ENCODE assay signal across 21 cellular contexts in the genomic region with DNA sequence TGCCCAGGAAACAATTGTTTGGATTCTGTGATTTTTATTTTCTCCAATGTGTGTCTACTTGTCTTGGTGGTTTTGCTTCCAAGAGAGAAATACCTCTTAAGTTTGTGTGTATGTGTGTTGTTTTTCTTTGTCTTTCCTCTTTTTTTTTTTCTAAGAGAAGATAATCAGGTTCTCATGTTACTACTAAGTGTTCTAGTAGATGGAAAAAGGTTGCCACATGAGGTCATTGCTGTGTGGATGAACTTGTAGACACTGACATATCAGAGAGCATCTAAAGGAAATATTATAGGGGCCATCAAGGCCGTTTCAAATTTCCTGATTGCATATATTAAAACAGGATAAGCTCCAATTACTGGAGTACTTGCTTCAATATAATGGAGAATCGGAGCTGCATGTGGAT.
DNase-seq lines count a peak whose midpoint lies in the region; FAIRE-seq and TF ChIP-seq lines count a peak whose summit lies in the region.
"Had no signal": no experiment of that assay in that cellular context is flagged by ENCODE, and none has a peak within 500 bp of the region (broad histone marks: within the 10 kb centered on the region; RNA-seq: fewer than 3 reads in every experiment).

No MANE protein-coding gene starts in this region.

- FAIRE-seq in small intestine (lab: Jason Lieb, UNC), result no peak
- FAIRE-seq: GM12892 had no signal

- intact Hi-C loops in A673 (cut with micrococcal nuclease; ENCODE audit: unreplicated experiment), result no loop called here

- POLR2A ChIA-PET in A673 (lab: Charles Lee; ENCODE audit: low non-redundant PET), result interaction anchor here (0.5 kb wide), 1 partner anchor 211 kb away, joined by 4 read pairs; no protein-coding TSS in a partner anchor
- POLR2A ChIA-PET in HEK293 (lab: Yijun Ruan, JAX), result no interaction called here
- POLR2A ChIA-PET in CD8-positive, alpha-beta memory T cell (lab: Charles Lee), result no interaction called here

- peaks cover 4 to 11% (median 7%) of the 10 kb centered on the region in 5 donors for H3K9me3 Mint-ChIP-seq in CD8-positive, alpha-beta memory T cell

- no peaks in the 10 kb centered on the region for H3K27me3 ChIP-seq in A673 (replicated peaks; ENCODE audit: insufficient read depth, low read depth, low read length, poor library complexity)
- no peaks in the 10 kb centered on the region for H3K27me3 ChIP-seq in small intestine (ENCODE audit: control insufficient read depth in 2 of 2, insufficient read depth in 2 of 2, low read length in 2 of 2)
- no peaks in the 10 kb centered on the region for H3K27me3 ChIP-seq in CD8-positive, alpha-beta memory T cell (ENCODE audit: insufficient read depth, low read length, poor library complexity, severe bottlenecking)
- H3K27me3 ChIP-seq: BE2C, SJSA1 had no signal

- DNase-seq in A673 (ENCODE audit: low spot score) (peak; percentile 75), NCI-H524 (lab: John Stamatoyannopoulos, UW) (peak; percentile 8 to 77), left kidney (ENCODE audit: low read depth, low spot score) (peak; percentile 70), small intestine (no peak), NCI-H1694 treated with DMSO at 0.1 percent for 48 hours (lab: John Stamatoyannopoulos, UW) (no peak)
- no peak for DNase-seq in CD8-positive, alpha-beta memory T cell
- DNase-seq: BE2C; Calu3; DND-41; GOT3; NCI-H1092; NCI-H1436; NCI-H187 treated with DMSO at 0.1 percent for 48 hours; NK-92 treated with Interleukin-12 subunit alpha and Interleukin-12 subunit beta, amount 100 ng/mL, for 24 hours; PC-9; T-cell had no signal

- H3K4me3 ChIP-seq in A673 (ENCODE audit: low read depth, low read length, poor library complexity, severe bottlenecking), result no peak overlapping the region
- no peak overlapping the region for H3K4me3 ChIP-seq in HEK293 (ENCODE audit: low read depth, low read length)
- no peak overlapping the region for H3K4me3 ChIP-seq in small intestine (ENCODE audit: low read depth in 1 of 2, low read length in 2 of 2)
- H3K4me3 ChIP-seq in CD8-positive, alpha-beta memory T cell (ENCODE audit: low read length), result no peak overlapping the region
- H3K4me3 ChIP-seq: HAP-1, PC-9, SJSA1 had no signal

- H3K4me1 Mint-ChIP-seq in CD8-positive, alpha-beta memory T cell, result no peaks in the 10 kb centered on the region
- H3K4me1 Mint-ChIP-seq: CD14-positive monocyte, T-cell had no signal

- no peaks in the 10 kb centered on the region for H3K36me3 Mint-ChIP-seq in CD8-positive, alpha-beta memory T cell
- H3K36me3 Mint-ChIP-seq: CD14-positive monocyte, T-cell had no signal

- H3K27ac ChIP-seq in A673 (ENCODE audit: low read depth, low read length, poor library complexity, severe bottlenecking) (peak overlapping the region; percentile 84), HEK293 (ENCODE audit: extremely low read depth, low read depth, low read length) (no peak overlapping the region; the same call in 1 of the 2 replicates), small intestine (ENCODE audit: low read depth in 1 of 2, low read length in 1 of 2) (no peak overlapping the region)
- no peak overlapping the region for H3K27ac ChIP-seq in CD8-positive, alpha-beta memory T cell (ENCODE audit: low read depth, low read length)
- H3K27ac ChIP-seq: PC-9, SJSA1 had no signal

- no peak for TF ChIP-seq CTCF in A673 (conservative IDR thresholded peaks at IDR 0.05; ENCODE audit: low read depth, low read length)
- no peak for TF ChIP-seq CTCF in HEK293 (tag by site-specific recombination; IDR thresholded peaks at IDR 0.05)

- H3K36me3 ChIP-seq in A673 (ENCODE audit: insufficient read depth, low read length, poor library complexity, severe bottlenecking) (no peaks in the 10 kb centered on the region), HEK293 (ENCODE audit: control insufficient read depth in 2 of 2, insufficient read depth in 1 of 2, low read length in 2 of 2) (no peaks in the 10 kb centered on the region), small intestine (ENCODE audit: control insufficient read depth in 2 of 2, insufficient read depth in 2 of 2, low read length in 2 of 2) (no peaks in the 10 kb centered on the region)
- H3K36me3 ChIP-seq in CD8-positive, alpha-beta memory T cell (ENCODE audit: insufficient read depth, low read length), result no peaks in the 10 kb centered on the region
- H3K36me3 ChIP-seq: BE2C, HAP-1, SJSA1 had no signal

- no peak overlapping the region for H3K27ac Mint-ChIP-seq in CD8-positive, alpha-beta memory T cell
- H3K27ac Mint-ChIP-seq: T-cell had no signal

- no TSS peak for BruUV-seq in A673 (replicated peaks; lab: Mats Ljungman, UMichigan)

- H3K4me1 ChIP-seq in A673 (ENCODE audit: insufficient read depth, low read length, poor library complexity, severe bottlenecking) (peaks cover 80% of the 10 kb centered on the region), HEK293 (ENCODE audit: control insufficient read depth, insufficient read depth, low read length) (peaks cover 19% of the 10 kb centered on the region), small intestine (ENCODE audit: control insufficient read depth in 2 of 2, insufficient read depth in 1 of 2, low read depth in 1 of 2, low read length in 1 of 2) (no peaks in the 10 kb centered on the region)
- no peaks in the 10 kb centered on the region for H3K4me1 ChIP-seq in CD8-positive, alpha-beta memory T cell (ENCODE audit: insufficient read depth, low read length)
- H3K4me1 ChIP-seq: BE2C, HAP-1, SJSA1 had no signal

- no peak overlapping the region for H3K4me3 Mint-ChIP-seq in CD8-positive, alpha-beta memory T cell
- H3K4me3 Mint-ChIP-seq: CD14-positive monocyte, T-cell had no signal

- CTCF ChIA-PET in A673 (lab: Charles Lee) (no interaction called here), HEK293 (lab: Yijun Ruan, JAX) (interaction anchor here (0.6 to 0.9 kb wide), 4 partner anchors 25 to 750 kb away, joined by 3 to 4 read pairs (median 4); no protein-coding TSS in a partner anchor)
- CTCF ChIA-PET in CD8-positive, alpha-beta memory T cell (lab: Charles Lee), result no interaction called here

- H3K27me3 Mint-ChIP-seq in CD8-positive, alpha-beta memory T cell, result peaks cover 0 to 4% of the 10 kb centered on the region in 2 donors

- 44 to 55% (median 46%) methylated on average over 2 of the region's 2 CpGs for WGBS in small intestine, 3 donors

- H3K9me3 ChIP-seq in A673 (ENCODE audit: low read depth, low read length, poor library complexity, severe bottlenecking) (peaks cover 11% of the 10 kb centered on the region), HEK293 (ENCODE audit: control insufficient read depth, insufficient read depth, low read depth, low read length) (no peaks in the 10 kb centered on the region), small intestine (ENCODE audit: control insufficient read depth, low read depth) (no peaks in the 10 kb centered on the region)
- no peaks in the 10 kb centered on the region for H3K9me3 ChIP-seq in CD8-positive, alpha-beta memory T cell (ENCODE audit: low read length)
- H3K9me3 ChIP-seq: BE2C, HAP-1, SJSA1 had no signal

TF ChIP-seq in HEK293, 187 proteins besides CTCF, POLR2A, EP300 and RAD21 (continues in another document):
- TF ChIP-seq KLF8 (tag by site-specific recombination; IDR thresholded peaks at IDR 0.05) (0 out of 2 replicates have a peak, but pooled peaks have one; percentile 26), ZNF768 (tag by site-specific recombination; IDR thresholded peaks at IDR 0.05) (no peak), ZNF404 (tag by site-specific recombination; IDR thresholded peaks at IDR 0.05) (no peak), TRIM28 (IDR thresholded peaks at IDR 0.05; ENCODE audit: borderline replicate concordance, low read length) (0 out of 2 replicates have a peak, but pooled peaks have one; percentile 43), ZNF777 (tag by site-specific recombination; IDR thresholded peaks at IDR 0.05; ENCODE audit: borderline replicate concordance) (no peak), TCF7L2 (IDR thresholded peaks at IDR 0.05; ENCODE audit: borderline replicate concordance, low read depth, low read length) (0 out of 2 replicates have a peak, but pooled peaks have one; percentile 57)
- TF ChIP-seq, protein P1, sequence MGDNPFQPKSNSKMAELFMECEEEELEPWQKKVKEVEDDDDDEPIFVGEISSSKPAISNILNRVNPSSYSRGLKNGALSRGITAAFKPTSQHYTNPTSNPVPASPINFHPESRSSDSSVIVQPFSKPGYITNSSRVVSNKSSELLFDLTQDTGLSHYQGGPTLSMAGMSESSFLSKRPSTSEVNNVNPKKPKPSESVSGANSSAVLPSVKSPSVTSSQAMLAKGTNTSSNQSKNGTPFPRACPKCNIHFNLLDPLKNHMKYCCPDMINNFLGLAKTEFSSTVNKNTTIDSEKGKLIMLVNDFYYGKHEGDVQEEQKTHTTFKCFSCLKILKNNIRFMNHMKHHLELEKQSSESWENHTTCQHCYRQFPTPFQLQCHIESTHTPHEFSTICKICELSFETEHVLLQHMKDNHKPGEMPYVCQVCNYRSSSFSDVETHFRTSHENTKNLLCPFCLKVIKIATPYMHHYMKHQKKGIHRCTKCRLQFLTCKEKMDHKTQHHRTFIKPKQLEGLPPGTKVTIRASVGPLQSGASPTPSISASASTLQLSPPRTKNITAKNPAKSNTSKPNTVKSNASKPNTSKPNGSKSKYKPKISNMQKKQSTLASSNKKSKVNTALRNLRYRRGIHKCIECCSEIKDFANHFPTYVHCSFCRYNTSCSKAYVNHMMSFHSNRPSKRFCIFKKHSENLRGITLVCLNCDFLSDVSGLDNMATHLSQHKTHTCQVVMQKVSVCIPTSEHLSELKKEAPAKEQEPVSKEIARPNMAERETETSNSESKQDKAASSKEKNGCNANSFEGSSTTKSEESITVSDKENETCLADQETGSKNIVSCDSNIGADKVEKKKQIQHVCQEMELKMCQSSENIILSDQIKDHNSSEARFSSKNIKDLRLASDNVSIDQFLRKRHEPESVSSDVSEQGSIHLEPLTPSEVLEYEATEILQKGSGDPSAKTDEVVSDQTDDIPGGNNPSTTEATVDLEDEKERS (tag by site-specific recombination; IDR thresholded peaks at IDR 0.05), result no peak
- TF ChIP-seq, protein P2, sequence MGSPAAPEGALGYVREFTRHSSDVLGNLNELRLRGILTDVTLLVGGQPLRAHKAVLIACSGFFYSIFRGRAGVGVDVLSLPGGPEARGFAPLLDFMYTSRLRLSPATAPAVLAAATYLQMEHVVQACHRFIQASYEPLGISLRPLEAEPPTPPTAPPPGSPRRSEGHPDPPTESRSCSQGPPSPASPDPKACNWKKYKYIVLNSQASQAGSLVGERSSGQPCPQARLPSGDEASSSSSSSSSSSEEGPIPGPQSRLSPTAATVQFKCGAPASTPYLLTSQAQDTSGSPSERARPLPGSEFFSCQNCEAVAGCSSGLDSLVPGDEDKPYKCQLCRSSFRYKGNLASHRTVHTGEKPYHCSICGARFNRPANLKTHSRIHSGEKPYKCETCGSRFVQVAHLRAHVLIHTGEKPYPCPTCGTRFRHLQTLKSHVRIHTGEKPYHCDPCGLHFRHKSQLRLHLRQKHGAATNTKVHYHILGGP (tag by site-specific recombination; IDR thresholded peaks at IDR 0.05), result no peak

Comparison
In these comparisons a context has a peak if more than half of its experiments do, and no peak if none do; other contexts are left out.
1. DNase-seq: peak in A673 (single experiment), NCI-H524 (2 of 2) and left kidney (single experiment); none in small intestine (single experiment), NCI-H1694 treated with DMSO at 0.1 percent for 48 hours (single experiment) and CD8-positive, alpha-beta memory T cell (0 of 5).